Comparison of ENCODE assay signal across 9 cellular contexts in genomic region chr7:47647213-47647985, GRCh38.
DNase-seq lines count a peak whose midpoint lies in the region; ATAC-seq, FAIRE-seq and TF ChIP-seq lines count a peak whose summit lies in the region.
"Had no signal": no experiment of that assay in that cellular context is flagged by ENCODE, and none has a peak within 500 bp of the region (broad histone marks: within the 10 kb centered on the region; RNA-seq: fewer than 3 reads in every experiment).

No MANE protein-coding gene starts in this region.

- peak overlapping the region; percentile 51 for H2AK5ac ChIP-seq in mesenchymal stem cell (ENCODE audit: low read length, severe bottlenecking)

- POLR2A ChIA-PET in SK-N-SH (lab: Yijun Ruan, JAX), result no interaction called here

- H3K79me2 ChIP-seq in SK-N-SH (ENCODE audit: insufficient read depth), result no peaks in the 10 kb centered on the region

- no peaks in the 10 kb centered on the region for H3K79me1 ChIP-seq in mesenchymal stem cell (replicated peaks; ENCODE audit: low read length, poor library complexity, severe bottlenecking)

- peak; percentile 26 for DNase-seq in NCI-H774 (lab: John Stamatoyannopoulos, UW)
- peak; percentile 76 for DNase-seq in mesenchymal stem cell
- DNase-seq in H54 (ENCODE audit: insufficient read length, low spot score), result no peak
- DNase-seq in globus pallidus (ENCODE audit: low spot score), result no peak
- DNase-seq in central memory CD4-positive, alpha-beta T cell, result no peak
- no peak for DNase-seq in SK-N-SH
- DNase-seq: pancreas had no signal

- TF ChIP-seq POLR2A in H54 (IDR thresholded peaks at IDR 0.05; ENCODE audit: low read depth, low read length), result no peak

- H2BK5ac ChIP-seq in mesenchymal stem cell (ENCODE audit: low read depth, low read length, poor library complexity, severe bottlenecking), result no peak overlapping the region

- H2AFZ ChIP-seq in mesenchymal stem cell (ENCODE audit: low read depth, low read length) (no peak overlapping the region), SK-N-SH (ENCODE audit: low read depth) (no peak overlapping the region)

- no peak overlapping the region for H2BK15ac ChIP-seq in mesenchymal stem cell (ENCODE audit: low read depth, poor library complexity, severe bottlenecking)

- H3K9ac ChIP-seq in mesenchymal stem cell (ENCODE audit: low read length), result no peak overlapping the region
- no peak overlapping the region for H3K9ac ChIP-seq in SK-N-SH

- TF ChIP-seq EP300 in SK-N-SH (IDR thresholded peaks at IDR 0.05; ENCODE audit: borderline replicate concordance in 1 of 2, low read depth in 1 of 2, low read length in 1 of 2), result no peak

- H3K36me3 ChIP-seq in mesenchymal stem cell (ENCODE audit: control insufficient read depth in 1 of 2, insufficient read depth in 2 of 2, low read depth in 1 of 2, low read length in 2 of 2), result no peaks in the 10 kb centered on the region
- H3K36me3 ChIP-seq in SK-N-SH (replicated peaks in 1 of 2; ENCODE audit: control insufficient read depth in 1 of 2, insufficient read depth in 2 of 2, low read length in 1 of 2), result peaks cover 0 to 5% of the 10 kb centered on the region in 2 experiments
- H3K36me3 ChIP-seq: pancreas had no signal

- H3K4me2 ChIP-seq in mesenchymal stem cell (ENCODE audit: low read length, poor library complexity, severe bottlenecking), result no peak overlapping the region
- H3K4me2 ChIP-seq in SK-N-SH, result no peak overlapping the region

- H3K18ac ChIP-seq in mesenchymal stem cell (ENCODE audit: low read depth in 1 of 2, low read length in 2 of 2), result peak overlapping the region; percentile 49 to 94

- TF ChIP-seq RAD21 in SK-N-SH (IDR thresholded peaks at IDR 0.05; ENCODE audit: low read length), result no peak

- no peaks in the 10 kb centered on the region for H3K9me2 ChIP-seq in SK-N-SH

- CTCF ChIA-PET in SK-N-SH (lab: Yijun Ruan, JAX), result interaction anchor here (0.7 to 1.1 kb wide), 4 partner anchors 10 to 212 kb away, joined by 3 read pairs; no protein-coding TSS in a partner anchor

- WGBS in mesenchymal stem cell, result 28% methylated on average over 8 of the region's 8 CpGs
- WGBS in SK-N-SH (ENCODE audit: low lambda C conversion rate), result 92% methylated on average over 8 of the region's 8 CpGs

- H4K91ac ChIP-seq in mesenchymal stem cell (ENCODE audit: low read length), result peak overlapping the region; percentile 98

- peaks cover 12% of the 10 kb centered on the region for H3F3A ChIP-seq in SK-N-SH (replicated peaks; ENCODE audit: insufficient read depth)

- peak overlapping the region; percentile 85 to 92 for H3K4ac ChIP-seq in mesenchymal stem cell (ENCODE audit: low read depth in 1 of 2, low read length in 2 of 2)

- H4K8ac ChIP-seq in mesenchymal stem cell (ENCODE audit: low read length), result peak overlapping the region; percentile 97

- no peak overlapping the region for H3K23ac ChIP-seq in mesenchymal stem cell (ENCODE audit: low read length in 2 of 2)

- peak overlapping the region; percentile 90 to 96 for H2BK12ac ChIP-seq in mesenchymal stem cell (ENCODE audit: low read length in 2 of 2)

- no peak for TF ChIP-seq CTCF in SK-N-SH (IDR thresholded peaks at IDR 0.05)

- H4K20me1 ChIP-seq in SK-N-SH (ENCODE audit: insufficient read depth), result no peaks in the 10 kb centered on the region

- ATAC-seq in GM18499 (IDR thresholded peaks at IDR 0.05; ENCODE audit: insufficient read depth, unreplicated experiment) (peak; percentile 74), GM21528 (IDR thresholded peaks at IDR 0.05; ENCODE audit: low FRiP score, unreplicated experiment) (peak; percentile 87)

- H3K9me3 ChIP-seq in mesenchymal stem cell (ENCODE audit: control insufficient read depth, low read length) (peaks cover 7% of the 10 kb centered on the region), SK-N-SH (0 out of 2 replicates have a peak, but pooled peaks cover 15% of the 10 kb centered on the region)
- H3K9me3 ChIP-seq: pancreas had no signal

- no peak for FAIRE-seq in H54 (lab: Jason Lieb, UNC)
- FAIRE-seq: pancreas had no signal

- H3K27me3 ChIP-seq in mesenchymal stem cell (ENCODE audit: control insufficient read depth in 1 of 2, insufficient read depth in 1 of 2, low read length in 2 of 2) (peaks cover 0 to 44% of the 10 kb centered on the region in 2 experiments), SK-N-SH (ENCODE audit: insufficient read depth) (no peaks in the 10 kb centered on the region)
- H3K27me3 ChIP-seq: pancreas had no signal

- H3K4me3 ChIP-seq in mesenchymal stem cell (ENCODE audit: insufficient read depth in 1 of 2, low read depth in 1 of 2, low read length in 2 of 2) (no peak overlapping the region), SK-N-SH (ENCODE audit: low read depth in 2 of 2, low read length in 1 of 2) (no peak overlapping the region)
- H3K4me3 ChIP-seq: pancreas had no signal

- H2BK120ac ChIP-seq in mesenchymal stem cell (ENCODE audit: low read depth, low read length), result peak overlapping the region; percentile 69

- H3K27ac ChIP-seq in mesenchymal stem cell (ENCODE audit: low read length, poor library complexity, severe bottlenecking) (no peak overlapping the region), SK-N-SH (ENCODE audit: low read depth in 2 of 2, low read length in 1 of 2) (peak overlapping the region in 1 of 2 experiments; percentile 30; a peak in 1 of 4 replicates)
- H3K27ac ChIP-seq: pancreas had no signal

- H3K14ac ChIP-seq in mesenchymal stem cell (ENCODE audit: low read length in 2 of 2), result peak overlapping the region in 1 of 2 experiments; percentile 80

- H3K4me1 ChIP-seq in mesenchymal stem cell (ENCODE audit: control insufficient read depth, insufficient read depth, low read depth, low read length), result peaks cover 13% of the 10 kb centered on the region
- peaks cover 4 to 10% of the 10 kb centered on the region in 2 experiments; a peak in 3 of 4 replicates for H3K4me1 ChIP-seq in SK-N-SH (ENCODE audit: control insufficient read depth in 1 of 2, insufficient read depth in 2 of 2, low read depth in 1 of 2, low read length in 1 of 2)
- H3K4me1 ChIP-seq: pancreas had no signal

TF ChIP-seq in SK-N-SH, 30 proteins besides CTCF, POLR2A, EP300 and RAD21:
- TF ChIP-seq RXRA (IDR thresholded peaks at IDR 0.05; ENCODE audit: borderline replicate concordance, low read depth) (no peak), JUND (IDR thresholded peaks at IDR 0.05) (no peak), REST (IDR thresholded peaks at IDR 0.05; ENCODE audit: low read depth, low read length) (no peak)

Comparison
In these comparisons a context has a peak if more than half of its experiments do, and no peak if none do; other contexts are left out.
1. DNase-seq: peak in NCI-H774 (single experiment) and mesenchymal stem cell (single experiment); none in H54 (single experiment), globus pallidus (single experiment), central memory CD4-positive, alpha-beta T cell (single experiment) and SK-N-SH (single experiment).